1 cellular context compared by ENCODE assay signal in the genomic region with DNA sequence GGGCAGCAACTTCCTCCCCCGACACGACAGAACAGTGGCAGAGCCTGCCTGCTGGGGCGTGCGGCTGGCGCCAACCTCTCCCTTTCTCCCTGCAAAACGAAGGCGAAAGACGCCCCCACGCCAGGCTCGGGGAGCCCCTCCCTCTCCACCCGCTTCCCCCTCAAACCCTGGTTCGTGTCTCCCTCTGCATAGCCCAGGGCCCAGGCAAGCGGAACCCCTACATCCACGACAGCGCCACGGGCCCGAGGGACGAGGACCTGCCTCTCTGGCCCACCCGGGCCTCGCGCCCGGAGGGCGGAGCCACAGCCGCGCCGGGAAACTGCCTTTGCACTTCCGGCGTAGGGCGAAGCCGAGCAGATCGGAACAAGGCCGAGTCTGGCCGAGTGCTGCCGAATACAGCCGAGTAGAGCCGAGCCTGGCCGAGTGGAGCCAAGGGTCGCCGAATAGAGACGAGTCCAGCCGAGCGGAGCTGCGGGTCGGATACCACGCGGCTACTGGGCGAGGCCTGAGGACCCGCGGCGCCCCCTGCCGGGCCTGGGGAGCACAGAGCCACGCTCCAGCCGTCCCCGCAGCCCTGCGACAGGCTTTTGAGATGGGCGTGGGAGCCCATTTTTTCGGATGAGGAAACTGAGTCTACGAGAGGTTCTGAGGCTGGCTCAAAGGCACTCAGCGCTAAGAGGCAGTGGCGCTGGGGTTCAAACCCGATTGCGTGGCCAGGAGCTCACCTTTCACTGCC.
TF ChIP-seq lines count a peak whose summit lies in the region.

No MANE protein-coding gene starts in this region.

TF ChIP-seq in HepG2, 621 proteins besides CTCF, POLR2A, EP300 and RAD21 (continued from another document and continues in another):
- TF ChIP-seq, protein P1, sequence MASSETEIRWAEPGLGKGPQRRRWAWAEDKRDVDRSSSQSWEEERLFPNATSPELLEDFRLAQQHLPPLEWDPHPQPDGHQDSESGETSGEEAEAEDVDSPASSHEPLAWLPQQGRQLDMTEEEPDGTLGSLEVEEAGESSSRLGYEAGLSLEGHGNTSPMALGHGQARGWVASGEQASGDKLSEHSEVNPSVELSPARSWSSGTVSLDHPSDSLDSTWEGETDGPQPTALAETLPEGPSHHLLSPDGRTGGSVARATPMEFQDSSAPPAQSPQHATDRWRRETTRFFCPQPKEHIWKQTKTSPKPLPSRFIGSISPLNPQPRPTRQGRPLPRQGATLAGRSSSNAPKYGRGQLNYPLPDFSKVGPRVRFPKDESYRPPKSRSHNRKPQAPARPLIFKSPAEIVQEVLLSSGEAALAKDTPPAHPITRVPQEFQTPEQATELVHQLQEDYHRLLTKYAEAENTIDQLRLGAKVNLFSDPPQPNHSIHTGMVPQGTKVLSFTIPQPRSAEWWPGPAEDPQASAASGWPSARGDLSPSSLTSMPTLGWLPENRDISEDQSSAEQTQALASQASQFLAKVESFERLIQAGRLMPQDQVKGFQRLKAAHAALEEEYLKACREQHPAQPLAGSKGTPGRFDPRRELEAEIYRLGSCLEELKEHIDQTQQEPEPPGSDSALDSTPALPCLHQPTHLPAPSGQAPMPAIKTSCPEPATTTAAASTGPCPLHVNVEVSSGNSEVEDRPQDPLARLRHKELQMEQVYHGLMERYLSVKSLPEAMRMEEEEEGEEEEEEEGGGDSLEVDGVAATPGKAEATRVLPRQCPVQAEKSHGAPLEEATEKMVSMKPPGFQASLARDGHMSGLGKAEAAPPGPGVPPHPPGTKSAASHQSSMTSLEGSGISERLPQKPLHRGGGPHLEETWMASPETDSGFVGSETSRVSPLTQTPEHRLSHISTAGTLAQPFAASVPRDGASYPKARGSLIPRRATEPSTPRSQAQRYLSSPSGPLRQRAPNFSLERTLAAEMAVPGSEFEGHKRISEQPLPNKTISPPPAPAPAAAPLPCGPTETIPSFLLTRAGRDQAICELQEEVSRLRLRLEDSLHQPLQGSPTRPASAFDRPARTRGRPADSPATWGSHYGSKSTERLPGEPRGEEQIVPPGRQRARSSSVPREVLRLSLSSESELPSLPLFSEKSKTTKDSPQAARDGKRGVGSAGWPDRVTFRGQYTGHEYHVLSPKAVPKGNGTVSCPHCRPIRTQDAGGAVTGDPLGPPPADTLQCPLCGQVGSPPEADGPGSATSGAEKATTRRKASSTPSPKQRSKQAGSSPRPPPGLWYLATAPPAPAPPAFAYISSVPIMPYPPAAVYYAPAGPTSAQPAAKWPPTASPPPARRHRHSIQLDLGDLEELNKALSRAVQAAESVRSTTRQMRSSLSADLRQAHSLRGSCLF (CRISPR knock-in tag; IDR thresholded peaks at IDR 0.05; ENCODE audit: borderline replicate concordance) = no peak; the same call in 1 of the 2 replicates
- TF ChIP-seq GLI4 (CRISPR knock-in tag; IDR thresholded peaks at IDR 0.05; ENCODE audit: borderline replicate concordance) = peak; percentile 87; the same call in 1 of the 2 replicates
- TF ChIP-seq, protein P2, sequence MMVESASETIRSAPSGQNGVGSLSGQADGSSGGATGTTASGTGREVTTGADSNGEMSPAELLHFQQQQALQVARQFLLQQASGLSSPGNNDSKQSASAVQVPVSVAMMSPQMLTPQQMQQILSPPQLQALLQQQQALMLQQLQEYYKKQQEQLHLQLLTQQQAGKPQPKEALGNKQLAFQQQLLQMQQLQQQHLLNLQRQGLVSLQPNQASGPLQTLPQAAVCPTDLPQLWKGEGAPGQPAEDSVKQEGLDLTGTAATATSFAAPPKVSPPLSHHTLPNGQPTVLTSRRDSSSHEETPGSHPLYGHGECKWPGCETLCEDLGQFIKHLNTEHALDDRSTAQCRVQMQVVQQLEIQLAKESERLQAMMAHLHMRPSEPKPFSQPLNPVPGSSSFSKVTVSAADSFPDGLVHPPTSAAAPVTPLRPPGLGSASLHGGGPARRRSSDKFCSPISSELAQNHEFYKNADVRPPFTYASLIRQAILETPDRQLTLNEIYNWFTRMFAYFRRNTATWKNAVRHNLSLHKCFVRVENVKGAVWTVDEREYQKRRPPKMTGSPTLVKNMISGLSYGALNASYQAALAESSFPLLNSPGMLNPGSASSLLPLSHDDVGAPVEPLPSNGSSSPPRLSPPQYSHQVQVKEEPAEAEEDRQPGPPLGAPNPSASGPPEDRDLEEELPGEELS (CRISPR knock-in tag; IDR thresholded peaks at IDR 0.05) = peak; percentile 19; the same call in 1 of the 2 replicates
- TF ChIP-seq, protein P3, sequence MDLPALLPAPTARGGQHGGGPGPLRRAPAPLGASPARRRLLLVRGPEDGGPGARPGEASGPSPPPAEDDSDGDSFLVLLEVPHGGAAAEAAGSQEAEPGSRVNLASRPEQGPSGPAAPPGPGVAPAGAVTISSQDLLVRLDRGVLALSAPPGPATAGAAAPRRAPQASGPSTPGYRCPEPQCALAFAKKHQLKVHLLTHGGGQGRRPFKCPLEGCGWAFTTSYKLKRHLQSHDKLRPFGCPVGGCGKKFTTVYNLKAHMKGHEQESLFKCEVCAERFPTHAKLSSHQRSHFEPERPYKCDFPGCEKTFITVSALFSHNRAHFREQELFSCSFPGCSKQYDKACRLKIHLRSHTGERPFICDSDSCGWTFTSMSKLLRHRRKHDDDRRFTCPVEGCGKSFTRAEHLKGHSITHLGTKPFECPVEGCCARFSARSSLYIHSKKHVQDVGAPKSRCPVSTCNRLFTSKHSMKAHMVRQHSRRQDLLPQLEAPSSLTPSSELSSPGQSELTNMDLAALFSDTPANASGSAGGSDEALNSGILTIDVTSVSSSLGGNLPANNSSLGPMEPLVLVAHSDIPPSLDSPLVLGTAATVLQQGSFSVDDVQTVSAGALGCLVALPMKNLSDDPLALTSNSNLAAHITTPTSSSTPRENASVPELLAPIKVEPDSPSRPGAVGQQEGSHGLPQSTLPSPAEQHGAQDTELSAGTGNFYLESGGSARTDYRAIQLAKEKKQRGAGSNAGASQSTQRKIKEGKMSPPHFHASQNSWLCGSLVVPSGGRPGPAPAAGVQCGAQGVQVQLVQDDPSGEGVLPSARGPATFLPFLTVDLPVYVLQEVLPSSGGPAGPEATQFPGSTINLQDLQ (CRISPR knock-in tag; IDR thresholded peaks at IDR 0.05) = 0 out of 2 replicates have a peak, but pooled peaks have one; percentile 48
- no peak for TF ChIP-seq MBD4 (IDR thresholded peaks at IDR 0.05; ENCODE audit: borderline replicate concordance, low read length)
- TF ChIP-seq RAD51 (IDR thresholded peaks at IDR 0.05; ENCODE audit: borderline replicate concordance) = no peak
- peak; percentile 67; the same call in 1 of the 2 replicates for TF ChIP-seq SMAD9 (CRISPR knock-in tag; IDR thresholded peaks at IDR 0.05)
- TF ChIP-seq, protein P4, sequence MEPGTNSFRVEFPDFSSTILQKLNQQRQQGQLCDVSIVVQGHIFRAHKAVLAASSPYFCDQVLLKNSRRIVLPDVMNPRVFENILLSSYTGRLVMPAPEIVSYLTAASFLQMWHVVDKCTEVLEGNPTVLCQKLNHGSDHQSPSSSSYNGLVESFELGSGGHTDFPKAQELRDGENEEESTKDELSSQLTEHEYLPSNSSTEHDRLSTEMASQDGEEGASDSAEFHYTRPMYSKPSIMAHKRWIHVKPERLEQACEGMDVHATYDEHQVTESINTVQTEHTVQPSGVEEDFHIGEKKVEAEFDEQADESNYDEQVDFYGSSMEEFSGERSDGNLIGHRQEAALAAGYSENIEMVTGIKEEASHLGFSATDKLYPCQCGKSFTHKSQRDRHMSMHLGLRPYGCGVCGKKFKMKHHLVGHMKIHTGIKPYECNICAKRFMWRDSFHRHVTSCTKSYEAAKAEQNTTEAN (CRISPR knock-in tag; conservative IDR thresholded peaks at IDR 0.05) = 0 out of 2 replicates have a peak, but pooled peaks have one; percentile 55
- peak; percentile 65; the same call in 1 of the 2 replicates for TF ChIP-seq ZNF136 (CRISPR knock-in tag; IDR thresholded peaks at IDR 0.05; ENCODE audit: low read depth)
- TF ChIP-seq ISL2 (CRISPR knock-in tag; IDR thresholded peaks at IDR 0.05) = peak; percentile 64
- TF ChIP-seq PHF20 (CRISPR knock-in tag; IDR thresholded peaks at IDR 0.05) = peak; percentile 77
- TF ChIP-seq CREM (IDR thresholded peaks at IDR 0.05) = no peak
- TF ChIP-seq CREM (CRISPR knock-in tag; IDR thresholded peaks at IDR 0.05) = no peak
- 0 out of 2 replicates have a peak, but pooled peaks have one; percentile 0 for TF ChIP-seq XBP1 (CRISPR knock-in tag; IDR thresholded peaks at IDR 0.05)
- TF ChIP-seq SALL1 (CRISPR knock-in tag; IDR thresholded peaks at IDR 0.05) = peak; percentile 42
- no peak for TF ChIP-seq ZNF75D (CRISPR knock-in tag; IDR thresholded peaks at IDR 0.05; ENCODE audit: borderline replicate concordance)
- 0 out of 2 replicates have a peak, but pooled peaks have one; percentile 50 for TF ChIP-seq ZSCAN20 (CRISPR knock-in tag; IDR thresholded peaks at IDR 0.05; ENCODE audit: borderline replicate concordance)
- no peak for TF ChIP-seq FOXM1 (CRISPR knock-in tag; IDR thresholded peaks at IDR 0.05)
- no peak; the same call in 1 of the 2 replicates for TF ChIP-seq ZNF317 (CRISPR knock-in tag; IDR thresholded peaks at IDR 0.05)
- TF ChIP-seq FOXK2 (IDR thresholded peaks at IDR 0.05) = no peak
- 0 out of 2 replicates have a peak, but pooled peaks have one; percentile 50 for TF ChIP-seq HOXD1 (CRISPR knock-in tag; IDR thresholded peaks at IDR 0.05)
- TF ChIP-seq ELF3 (CRISPR knock-in tag; IDR thresholded peaks at IDR 0.05) = peak; percentile 51
- no peak for TF ChIP-seq ZNF672 (CRISPR knock-in tag; IDR thresholded peaks at IDR 0.05)
- TF ChIP-seq, protein P5, sequence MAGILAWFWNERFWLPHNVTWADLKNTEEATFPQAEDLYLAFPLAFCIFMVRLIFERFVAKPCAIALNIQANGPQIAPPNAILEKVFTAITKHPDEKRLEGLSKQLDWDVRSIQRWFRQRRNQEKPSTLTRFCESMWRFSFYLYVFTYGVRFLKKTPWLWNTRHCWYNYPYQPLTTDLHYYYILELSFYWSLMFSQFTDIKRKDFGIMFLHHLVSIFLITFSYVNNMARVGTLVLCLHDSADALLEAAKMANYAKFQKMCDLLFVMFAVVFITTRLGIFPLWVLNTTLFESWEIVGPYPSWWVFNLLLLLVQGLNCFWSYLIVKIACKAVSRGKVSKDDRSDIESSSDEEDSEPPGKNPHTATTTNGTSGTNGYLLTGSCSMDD (CRISPR knock-in tag; IDR thresholded peaks at IDR 0.05) = no peak
- no peak for TF ChIP-seq CHD4 (IDR thresholded peaks at IDR 0.05; ENCODE audit: borderline replicate concordance, low read length)
- TF ChIP-seq MEF2D (CRISPR knock-in tag; IDR thresholded peaks at IDR 0.05) = 0 out of 2 replicates have a peak, but pooled peaks have one; percentile 65
- TF ChIP-seq, protein P6, sequence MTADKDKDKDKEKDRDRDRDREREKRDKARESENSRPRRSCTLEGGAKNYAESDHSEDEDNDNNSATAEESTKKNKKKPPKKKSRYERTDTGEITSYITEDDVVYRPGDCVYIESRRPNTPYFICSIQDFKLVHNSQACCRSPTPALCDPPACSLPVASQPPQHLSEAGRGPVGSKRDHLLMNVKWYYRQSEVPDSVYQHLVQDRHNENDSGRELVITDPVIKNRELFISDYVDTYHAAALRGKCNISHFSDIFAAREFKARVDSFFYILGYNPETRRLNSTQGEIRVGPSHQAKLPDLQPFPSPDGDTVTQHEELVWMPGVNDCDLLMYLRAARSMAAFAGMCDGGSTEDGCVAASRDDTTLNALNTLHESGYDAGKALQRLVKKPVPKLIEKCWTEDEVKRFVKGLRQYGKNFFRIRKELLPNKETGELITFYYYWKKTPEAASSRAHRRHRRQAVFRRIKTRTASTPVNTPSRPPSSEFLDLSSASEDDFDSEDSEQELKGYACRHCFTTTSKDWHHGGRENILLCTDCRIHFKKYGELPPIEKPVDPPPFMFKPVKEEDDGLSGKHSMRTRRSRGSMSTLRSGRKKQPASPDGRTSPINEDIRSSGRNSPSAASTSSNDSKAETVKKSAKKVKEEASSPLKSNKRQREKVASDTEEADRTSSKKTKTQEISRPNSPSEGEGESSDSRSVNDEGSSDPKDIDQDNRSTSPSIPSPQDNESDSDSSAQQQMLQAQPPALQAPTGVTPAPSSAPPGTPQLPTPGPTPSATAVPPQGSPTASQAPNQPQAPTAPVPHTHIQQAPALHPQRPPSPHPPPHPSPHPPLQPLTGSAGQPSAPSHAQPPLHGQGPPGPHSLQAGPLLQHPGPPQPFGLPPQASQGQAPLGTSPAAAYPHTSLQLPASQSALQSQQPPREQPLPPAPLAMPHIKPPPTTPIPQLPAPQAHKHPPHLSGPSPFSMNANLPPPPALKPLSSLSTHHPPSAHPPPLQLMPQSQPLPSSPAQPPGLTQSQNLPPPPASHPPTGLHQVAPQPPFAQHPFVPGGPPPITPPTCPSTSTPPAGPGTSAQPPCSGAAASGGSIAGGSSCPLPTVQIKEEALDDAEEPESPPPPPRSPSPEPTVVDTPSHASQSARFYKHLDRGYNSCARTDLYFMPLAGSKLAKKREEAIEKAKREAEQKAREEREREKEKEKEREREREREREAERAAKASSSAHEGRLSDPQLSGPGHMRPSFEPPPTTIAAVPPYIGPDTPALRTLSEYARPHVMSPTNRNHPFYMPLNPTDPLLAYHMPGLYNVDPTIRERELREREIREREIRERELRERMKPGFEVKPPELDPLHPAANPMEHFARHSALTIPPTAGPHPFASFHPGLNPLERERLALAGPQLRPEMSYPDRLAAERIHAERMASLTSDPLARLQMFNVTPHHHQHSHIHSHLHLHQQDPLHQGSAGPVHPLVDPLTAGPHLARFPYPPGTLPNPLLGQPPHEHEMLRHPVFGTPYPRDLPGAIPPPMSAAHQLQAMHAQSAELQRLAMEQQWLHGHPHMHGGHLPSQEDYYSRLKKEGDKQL (CRISPR knock-in tag; IDR thresholded peaks at IDR 0.05; ENCODE audit: low read depth) = no peak; the same call in 1 of the 2 replicates
- TF ChIP-seq MTA3 (CRISPR knock-in tag; IDR thresholded peaks at IDR 0.05) = no peak
- TF ChIP-seq HOXA7 (CRISPR knock-in tag; IDR thresholded peaks at IDR 0.05) = no peak
- TF ChIP-seq, protein P7, sequence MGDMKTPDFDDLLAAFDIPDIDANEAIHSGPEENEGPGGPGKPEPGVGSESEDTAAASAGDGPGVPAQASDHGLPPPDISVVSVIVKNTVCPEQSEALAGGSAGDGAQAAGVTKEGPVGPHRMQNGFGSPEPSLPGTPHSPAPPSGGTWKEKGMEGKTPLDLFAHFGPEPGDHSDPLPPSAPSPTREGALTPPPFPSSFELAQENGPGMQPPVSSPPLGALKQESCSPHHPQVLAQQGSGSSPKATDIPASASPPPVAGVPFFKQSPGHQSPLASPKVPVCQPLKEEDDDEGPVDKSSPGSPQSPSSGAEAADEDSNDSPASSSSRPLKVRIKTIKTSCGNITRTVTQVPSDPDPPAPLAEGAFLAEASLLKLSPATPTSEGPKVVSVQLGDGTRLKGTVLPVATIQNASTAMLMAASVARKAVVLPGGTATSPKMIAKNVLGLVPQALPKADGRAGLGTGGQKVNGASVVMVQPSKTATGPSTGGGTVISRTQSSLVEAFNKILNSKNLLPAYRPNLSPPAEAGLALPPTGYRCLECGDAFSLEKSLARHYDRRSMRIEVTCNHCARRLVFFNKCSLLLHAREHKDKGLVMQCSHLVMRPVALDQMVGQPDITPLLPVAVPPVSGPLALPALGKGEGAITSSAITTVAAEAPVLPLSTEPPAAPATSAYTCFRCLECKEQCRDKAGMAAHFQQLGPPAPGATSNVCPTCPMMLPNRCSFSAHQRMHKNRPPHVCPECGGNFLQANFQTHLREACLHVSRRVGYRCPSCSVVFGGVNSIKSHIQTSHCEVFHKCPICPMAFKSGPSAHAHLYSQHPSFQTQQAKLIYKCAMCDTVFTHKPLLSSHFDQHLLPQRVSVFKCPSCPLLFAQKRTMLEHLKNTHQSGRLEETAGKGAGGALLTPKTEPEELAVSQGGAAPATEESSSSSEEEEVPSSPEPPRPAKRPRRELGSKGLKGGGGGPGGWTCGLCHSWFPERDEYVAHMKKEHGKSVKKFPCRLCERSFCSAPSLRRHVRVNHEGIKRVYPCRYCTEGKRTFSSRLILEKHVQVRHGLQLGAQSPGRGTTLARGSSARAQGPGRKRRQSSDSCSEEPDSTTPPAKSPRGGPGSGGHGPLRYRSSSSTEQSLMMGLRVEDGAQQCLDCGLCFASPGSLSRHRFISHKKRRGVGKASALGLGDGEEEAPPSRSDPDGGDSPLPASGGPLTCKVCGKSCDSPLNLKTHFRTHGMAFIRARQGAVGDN (CRISPR knock-in tag; IDR thresholded peaks at IDR 0.05) = peak; percentile 96
- no peak for TF ChIP-seq MBNL3 (CRISPR knock-in tag; conservative IDR thresholded peaks at IDR 0.05)
- TF ChIP-seq SIX4 (CRISPR knock-in tag; IDR thresholded peaks at IDR 0.05) = no peak
